ENCODE assay signal across 11 cellular contexts in the genomic region with DNA sequence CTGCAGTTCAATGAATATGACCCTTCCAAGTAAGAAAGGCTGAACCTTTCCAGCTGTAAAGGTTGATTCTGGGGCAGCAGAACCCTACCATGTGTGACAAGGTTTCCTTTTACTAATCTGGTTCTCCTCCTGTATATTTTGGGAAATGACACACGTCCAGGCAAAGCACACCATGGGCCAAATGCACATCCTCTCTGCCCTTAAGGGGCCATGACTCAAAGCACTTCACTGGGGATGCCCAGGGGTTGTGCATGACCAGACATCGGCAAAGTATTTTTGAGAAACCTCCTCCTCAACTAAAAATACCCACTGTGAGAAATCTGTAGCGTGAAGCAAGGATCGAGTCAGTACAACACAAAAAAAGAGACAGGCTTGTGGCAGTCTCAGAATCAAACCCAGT.
DNase-seq lines count a peak whose midpoint lies in the region; ATAC-seq and TF ChIP-seq lines count a peak whose summit lies in the region.
"Had no signal": no experiment of that assay in that cellular context is flagged by ENCODE, and none has a peak within 500 bp of the region (broad histone marks: within the 10 kb centered on the region; RNA-seq: fewer than 3 reads in every experiment).

No MANE protein-coding gene starts in this region.

- DNase-seq in activated B cell treated with CpG ODN at 0.5 μM for 24 hours: no peak
- DNase-seq in naive thymus-derived CD8-positive, alpha-beta T cell: no peak
- no peak for DNase-seq in HPDE6-E6E7 (ENCODE audit: extremely low spot score)
- no peak for DNase-seq in NCI-H1105 treated with DMSO at 0.1 percent for 48 hours (lab: John Stamatoyannopoulos, UW)
- DNase-seq in SIG-M5 (lab: John Stamatoyannopoulos, UW): no peak
- DNase-seq: DMS79 treated with DMSO at 0.1 percent for 48 hours, foreskin fibroblast, NCI-H187 treated with DMSO at 0.1 percent for 48 hours, RPMI8226 had no signal

- CTCF ChIA-PET in activated B cell treated with CpG ODN at 0.5 μM for 24 hours (lab: Charles Lee): interaction anchor here (1.3 to 3.0 kb wide), 2 partner anchors 57 to 95 kb away, joined by 4 to 11 read pairs; no protein-coding TSS in a partner anchor

- POLR2A ChIA-PET in activated B cell treated with CpG ODN at 0.5 μM for 24 hours (lab: Charles Lee): interaction anchor here (0.9 to 5.3 kb wide), 6 partner anchors 10 to 94 kb away, joined by 3 to 34 read pairs (median 6); no protein-coding TSS in a partner anchor
- POLR2A ChIA-PET in naive thymus-derived CD8-positive, alpha-beta T cell (lab: Charles Lee): no interaction called here

- no peaks in the 10 kb centered on the region for H3K27me3 Mint-ChIP-seq in activated B cell treated with CpG ODN at 0.5 μM for 24 hours
- H3K27me3 Mint-ChIP-seq in naive thymus-derived CD8-positive, alpha-beta T cell: no peaks in the 10 kb centered on the region

- H3K27ac Mint-ChIP-seq in activated B cell treated with CpG ODN at 0.5 μM for 24 hours: peak overlapping the region; percentile 79
- H3K27ac Mint-ChIP-seq in naive thymus-derived CD8-positive, alpha-beta T cell: peak overlapping the region; percentile 15 to 95 (median 84)

- peak overlapping the region; percentile 53 for H3K4me3 Mint-ChIP-seq in activated B cell treated with CpG ODN at 0.5 μM for 24 hours
- peak overlapping the region in 7 of 10 donors; percentile 16 to 64 (median 29) for H3K4me3 Mint-ChIP-seq in naive thymus-derived CD8-positive, alpha-beta T cell

- intact Hi-C loops in activated B cell treated with CpG ODN at 0.5 μM for 24 hours (cut with micrococcal nuclease): loop anchor here (1.0 to 5.0 kb wide), 8 partner anchors 10 to 165 kb away; no protein-coding TSS in a partner anchor

- ATAC-seq in GM18498 (IDR thresholded peaks at IDR 0.05; ENCODE audit: unreplicated experiment): peak; percentile 69
- ATAC-seq in GM21825 (IDR thresholded peaks at IDR 0.05; ENCODE audit: unreplicated experiment): peak; percentile 52
- peak; percentile 92 for ATAC-seq in activated B cell treated with CpG ODN at 0.5 μM for 24 hours (ENCODE audit: low read depth)
- ATAC-seq in naive thymus-derived CD8-positive, alpha-beta T cell: peak in 1 of 2 donors; percentile 26

- H3K36me3 Mint-ChIP-seq in activated B cell treated with CpG ODN at 0.5 μM for 24 hours (ENCODE audit: low read depth): peaks cover 47% of the 10 kb centered on the region
- peaks cover 5 to 27% (median 16%) of the 10 kb centered on the region in 3 donors for H3K36me3 Mint-ChIP-seq in naive thymus-derived CD8-positive, alpha-beta T cell

- peaks cover 3% of the 10 kb centered on the region for H3K9me3 Mint-ChIP-seq in activated B cell treated with CpG ODN at 0.5 μM for 24 hours
- peaks cover 0 to 4% (median 0%) of the 10 kb centered on the region in 9 donors for H3K9me3 Mint-ChIP-seq in naive thymus-derived CD8-positive, alpha-beta T cell

- no peak for TF ChIP-seq CTCF in activated B cell treated with CpG ODN at 0.5 μM for 24 hours (IDR thresholded peaks at IDR 0.05)

- H3K4me1 Mint-ChIP-seq in activated B cell treated with CpG ODN at 0.5 μM for 24 hours: peaks cover 81% of the 10 kb centered on the region
- peaks cover 36 to 83% (median 68%) of the 10 kb centered on the region in 4 donors for H3K4me1 Mint-ChIP-seq in naive thymus-derived CD8-positive, alpha-beta T cell
